24 cellular contexts compared by ENCODE assay signal in genomic region chr18:24785019-24785418, GRCh38.
DNase-seq lines count a peak whose midpoint lies in the region; ATAC-seq, FAIRE-seq and TF ChIP-seq lines count a peak whose summit lies in the region.
"Had no signal": no experiment of that assay in that cellular context is flagged by ENCODE, and none has a peak within 500 bp of the region (broad histone marks: within the 10 kb centered on the region; RNA-seq: fewer than 3 reads in every experiment).

No MANE protein-coding gene starts in this region.

- H3K36me3 ChIP-seq in IMR-90 (ENCODE audit: control insufficient read depth, insufficient read depth, low read length) (no peaks in the 10 kb centered on the region), bronchial epithelial cell (ENCODE audit: control insufficient read depth, insufficient read depth, low read length) (no peaks in the 10 kb centered on the region)
- H3K36me3 ChIP-seq: BE2C had no signal

- peak overlapping the region; percentile 74; the same call in 2 of the 3 replicates for H2BK15ac ChIP-seq in IMR-90 (ENCODE audit: low read depth, low read length)

- intact Hi-C loops in IMR-90 (cut with micrococcal nuclease), result no loop called here

- no peaks in the 10 kb centered on the region for H3K27me3 ChIP-seq in IMR-90 (ENCODE audit: control insufficient read depth, insufficient read depth, low read length)
- H3K27me3 ChIP-seq in bronchial epithelial cell (ENCODE audit: control insufficient read depth, insufficient read depth, low read length), result no peaks in the 10 kb centered on the region
- H3K27me3 ChIP-seq: BE2C had no signal

- TF ChIP-seq CTCF in IMR-90 (conservative IDR thresholded peaks at IDR 0.05; ENCODE audit: low read depth, low read length), result no peak
- TF ChIP-seq CTCF in bronchial epithelial cell (IDR thresholded peaks at IDR 0.05; ENCODE audit: insufficient read depth, low read length, severe bottlenecking), result no peak

- peak overlapping the region; percentile 71 for H2BK120ac ChIP-seq in IMR-90 (ENCODE audit: low read depth, low read length)

- no peak for TF ChIP-seq POLR2A in IMR-90 (IDR thresholded peaks at IDR 0.05; ENCODE audit: low read depth, low read length)

- peak overlapping the region; percentile 52 for H2AFZ ChIP-seq in IMR-90 (replicated peaks; ENCODE audit: low read length, poor library complexity)
- H2AFZ ChIP-seq: GM23338 had no signal

- peak; percentile 34 for DNase-seq in AG20443 (ENCODE audit: low spot score)
- DNase-seq in IMR-90, result peak; percentile 43
- DNase-seq in bronchial epithelial cell (ENCODE audit: low read depth), result no peak
- no peak for DNase-seq in T-helper 1 cell
- DNase-seq in cerebellar nuclear complex (lab: John Stamatoyannopoulos, UW), result no peak
- no peak for DNase-seq in effector CD8-positive, alpha-beta T cell (lab: John Stamatoyannopoulos, UW)
- DNase-seq in NCI-H446 (lab: John Stamatoyannopoulos, UW), result no peak
- DNase-seq: 8988T; BE2C; C1 segment of cervical spinal cord; CD4-positive, CD25-positive, alpha-beta regulatory T cell; CD8-positive, alpha-beta memory T cell; COR-L47; DMS 273 treated with DMSO at 0.1 percent for 48 hours; DMS53; DND-41; HCEC 1CT had no signal

- peak overlapping the region in 1 of 2 experiments; percentile 67; a peak in 1 of 4 replicates for H4K8ac ChIP-seq in IMR-90 (ENCODE audit: low read depth in 2 of 2, low read length in 2 of 2)

- no peak overlapping the region for H3K9ac ChIP-seq in IMR-90 (ENCODE audit: low read depth, low read length)

- H4K5ac ChIP-seq in IMR-90 (ENCODE audit: low read depth, low read length), result no peak overlapping the region

- no peaks in the 10 kb centered on the region for H3K9me1 ChIP-seq in IMR-90 (ENCODE audit: insufficient read depth, low read length)

- peak overlapping the region; percentile 12; the same call in 1 of the 2 replicates for H3K23ac ChIP-seq in IMR-90 (ENCODE audit: low read depth, low read length)

- H2AK5ac ChIP-seq in IMR-90 (ENCODE audit: low read depth, low read length), result no peak overlapping the region

- H2BK5ac ChIP-seq in IMR-90 (ENCODE audit: low read depth, low read length, poor library complexity, severe bottlenecking), result peak overlapping the region; percentile 3

- H2BK20ac ChIP-seq in IMR-90 (ENCODE audit: low read depth, low read length), result peak overlapping the region; percentile 88; the same call in 1 of the 2 replicates

- H2AK9ac ChIP-seq in IMR-90 (replicated peaks; ENCODE audit: low read depth, low read length, poor library complexity), result peak overlapping the region; percentile 17

- H3K18ac ChIP-seq in IMR-90 (ENCODE audit: low read depth, low read length), result peak overlapping the region; percentile 2; the same call in 1 of the 2 replicates

- no peaks in the 10 kb centered on the region for H3K79me1 ChIP-seq in IMR-90 (ENCODE audit: low read depth in 1 of 2, low read length in 2 of 2)

- no peaks in the 10 kb centered on the region for H4K20me1 ChIP-seq in IMR-90 (ENCODE audit: insufficient read depth, low read length)

- no TSS peak for BruUV-seq in IMR-90 (replicated peaks; lab: Mats Ljungman, UMichigan)

- peak overlapping the region; percentile 83 for H3K14ac ChIP-seq in IMR-90 (replicated peaks; ENCODE audit: low read depth, low read length)

- H4K91ac ChIP-seq in IMR-90 (ENCODE audit: insufficient read depth, low read depth, low read length), result peak overlapping the region; percentile 70; the same call in 1 of the 2 replicates

- ATAC-seq in IMR-90 (ENCODE audit: low read depth), result peak; percentile 66
- ATAC-seq: GM23338 had no signal

- dilution Hi-C loops in IMR-90 (cut with HindIII; ENCODE audit: low sequenced_read_pairs, unreplicated experiment), result no loop called here

- H3K4ac ChIP-seq in IMR-90 (ENCODE audit: low read depth, low read length), result peak overlapping the region; percentile 70

- H3K27ac ChIP-seq in IMR-90 (ENCODE audit: insufficient read depth, low read length), result no peak overlapping the region
- H3K27ac ChIP-seq: HL-60 had no signal

- POLR2A ChIA-PET in IMR-90 (lab: Charles Lee; ENCODE audit: unreplicated experiment), result no interaction called here

- no peaks in the 10 kb centered on the region for H3K9me3 ChIP-seq in IMR-90 (ENCODE audit: control insufficient read depth, insufficient read depth, low read length)
- H3K9me3 ChIP-seq: BE2C had no signal

- CTCF ChIA-PET in IMR-90 (lab: Yijun Ruan, JAX), result no interaction called here

- H3K4me3 ChIP-seq in IMR-90 (ENCODE audit: insufficient read depth, low read depth, low read length) (no peak overlapping the region), bronchial epithelial cell (ENCODE audit: low read depth, low read length) (no peak overlapping the region)
- H3K4me3 ChIP-seq: GM23338 had no signal

- peaks cover 2% of the 10 kb centered on the region; the same call in 1 of the 2 replicates for H3K4me1 ChIP-seq in IMR-90 (ENCODE audit: control insufficient read depth, insufficient read depth, low read length)
- H3K4me1 ChIP-seq: BE2C had no signal

- H3K4me2 ChIP-seq in IMR-90 (ENCODE audit: low read depth, low read length), result no peak overlapping the region
- H3K4me2 ChIP-seq: GM23338 had no signal

- no peak for TF ChIP-seq RAD21 in IMR-90 (IDR thresholded peaks at IDR 0.05; ENCODE audit: low read length)

- no peak overlapping the region for H3K56ac ChIP-seq in IMR-90 (ENCODE audit: extremely low read depth, insufficient read depth, low read length)

- FAIRE-seq in bronchial epithelial cell (lab: Jason Lieb, UNC), result peak; percentile 60
- FAIRE-seq: G401.6, GM12891, GM19239, H54, HTR-8/SVneo had no signal

- in situ Hi-C loops in IMR-90 (cut with MboI; ENCODE audit: low sequenced_read_pairs), result no loop called here

- no CpG with 5 or more reads among the region's 3 CpGs for WGBS in IMR-90 (ENCODE audit: extremely low coverage in 2 of 2, insufficient read length in 1 of 2), 2 experiments

TF ChIP-seq in IMR-90, 13 proteins besides CTCF, POLR2A, EP300 and RAD21:
- no peak for TF ChIP-seq RCOR1 (IDR thresholded peaks at IDR 0.05; ENCODE audit: insufficient replicate concordance, low read length)
- TF ChIP-seq RFX5 (IDR thresholded peaks at IDR 0.05; ENCODE audit: low read depth, low read length), result no peak
- TF ChIP-seq SMC3 (IDR thresholded peaks at IDR 0.05; ENCODE audit: low read depth, low read length), result no peak
- no peak for TF ChIP-seq BHLHE40 (IDR thresholded peaks at IDR 0.05; ENCODE audit: low read depth, low read length)
- TF ChIP-seq CEBPB (IDR thresholded peaks at IDR 0.05; ENCODE audit: low read depth, low read length), result no peak
- no peak for TF ChIP-seq MAFK (IDR thresholded peaks at IDR 0.05; ENCODE audit: low read depth, low read length)
- TF ChIP-seq FOS (IDR thresholded peaks at IDR 0.05; ENCODE audit: low read depth, low read length), result no peak
- no peak for TF ChIP-seq MXI1 (IDR thresholded peaks at IDR 0.05; ENCODE audit: borderline replicate concordance, low read depth, low read length)
- TF ChIP-seq MAZ (IDR thresholded peaks at IDR 0.05; ENCODE audit: borderline replicate concordance, low read depth, low read length), result no peak
- no peak for TF ChIP-seq CHD1 (IDR thresholded peaks at IDR 0.05; ENCODE audit: low read depth, low read length)
- TF ChIP-seq, protein P1, sequence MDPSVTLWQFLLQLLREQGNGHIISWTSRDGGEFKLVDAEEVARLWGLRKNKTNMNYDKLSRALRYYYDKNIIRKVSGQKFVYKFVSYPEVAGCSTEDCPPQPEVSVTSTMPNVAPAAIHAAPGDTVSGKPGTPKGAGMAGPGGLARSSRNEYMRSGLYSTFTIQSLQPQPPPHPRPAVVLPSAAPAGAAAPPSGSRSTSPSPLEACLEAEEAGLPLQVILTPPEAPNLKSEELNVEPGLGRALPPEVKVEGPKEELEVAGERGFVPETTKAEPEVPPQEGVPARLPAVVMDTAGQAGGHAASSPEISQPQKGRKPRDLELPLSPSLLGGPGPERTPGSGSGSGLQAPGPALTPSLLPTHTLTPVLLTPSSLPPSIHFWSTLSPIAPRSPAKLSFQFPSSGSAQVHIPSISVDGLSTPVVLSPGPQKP (IDR thresholded peaks at IDR 0.05; ENCODE audit: borderline replicate concordance, low read depth, low read length), result no peak

Comparison
In these comparisons a context has a peak if more than half of its experiments do, and no peak if none do; other contexts are left out.
1. DNase-seq: peak in AG20443 (single experiment) and IMR-90 (single experiment); none in bronchial epithelial cell (single experiment), T-helper 1 cell (0 of 5), cerebellar nuclear complex (0 of 2), effector CD8-positive, alpha-beta T cell (single experiment) and NCI-H446 (0 of 2).